ENCODE assay signal across 22 cellular contexts in the genomic region with DNA sequence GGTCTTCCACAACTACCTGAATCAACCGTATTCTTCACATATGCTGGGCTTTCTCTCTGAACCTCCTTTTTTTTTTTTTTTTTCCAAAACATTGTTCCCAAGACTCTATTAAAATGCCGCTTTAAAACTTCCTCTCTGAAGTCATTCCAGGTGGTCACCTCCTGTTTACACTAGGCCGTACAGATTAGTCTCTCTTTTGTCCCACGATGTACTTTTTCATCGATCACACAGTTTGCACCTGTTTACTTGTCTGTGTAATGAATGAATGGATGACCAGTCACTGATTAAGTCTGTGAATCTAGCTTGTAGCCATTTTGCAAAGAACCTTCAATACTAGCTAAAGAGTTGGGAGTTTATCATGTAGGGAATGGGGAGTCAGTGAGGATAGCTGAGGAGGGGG. TPM values are rescaled to one million over a fixed set of nuclear protein-coding genes. Genes with fewer than 3 reads are reported as not detected.
DNase-seq lines count a peak whose midpoint lies in the region; TF ChIP-seq lines count a peak whose summit lies in the region.
"Had no signal": no experiment of that assay in that cellular context is flagged by ENCODE, and none has a peak within 500 bp of the region (broad histone marks: within the 10 kb centered on the region; RNA-seq: fewer than 3 reads in every experiment).

No MANE protein-coding gene starts in this region.

- H3K27me3 Mint-ChIP-seq in neural crest cell (ENCODE audit: low read depth): no peaks in the 10 kb centered on the region
- H3K27me3 Mint-ChIP-seq: CD4-positive, alpha-beta T cell; CD8-positive, alpha-beta memory T cell had no signal

- TF ChIP-seq CTCF in neural crest cell (conservative IDR thresholded peaks at IDR 0.05): no peak

- H3K4me3 Mint-ChIP-seq in neural crest cell: no peak overlapping the region
- H3K4me3 Mint-ChIP-seq: CD14-positive monocyte; CD4-positive, alpha-beta T cell; CD8-positive, alpha-beta memory T cell had no signal

- H3K36me3 Mint-ChIP-seq in neural crest cell (ENCODE audit: low read depth): peaks cover 30% of the 10 kb centered on the region

- peaks cover 7% of the 10 kb centered on the region for H3K9me3 Mint-ChIP-seq in neural crest cell
- H3K9me3 Mint-ChIP-seq: CD4-positive, alpha-beta T cell had no signal

- peak overlapping the region; percentile 44 for H3K27ac Mint-ChIP-seq in neural crest cell (ENCODE audit: unreplicated experiment)
- H3K27ac Mint-ChIP-seq: CD14-positive monocyte; CD4-positive, alpha-beta T cell; CD8-positive, alpha-beta memory T cell had no signal

- peak; percentile 10 for DNase-seq in NCI-H748 (lab: John Stamatoyannopoulos, UW; ENCODE audit: unreplicated experiment)
- no peak for DNase-seq in NCI-H748 treated with DMSO at 0.1 percent for 48 hours (lab: John Stamatoyannopoulos, UW)
- DNase-seq in NCI-H146 (lab: John Stamatoyannopoulos, UW): peak; percentile 86
- DNase-seq in neural crest cell (ENCODE audit: low read depth, low spot score): no peak
- DNase-seq in NCI-H1092 (lab: John Stamatoyannopoulos, UW): no peak
- no peak for DNase-seq in NOMO-1 treated with dmso at 0.1 percent for 144 hours (lab: John Stamatoyannopoulos, UW; ENCODE audit: unreplicated experiment)
- DNase-seq: 8988T; ACHN; AML-193; BE2C; Calu3; CD4-positive, alpha-beta T cell; CD8-positive, alpha-beta memory T cell; DMS79; EL; GDM1; GM23248; H7; HCEC 1CT had no signal

- no peaks in the 10 kb centered on the region for H3K4me1 Mint-ChIP-seq in neural crest cell
- H3K4me1 Mint-ChIP-seq: CD8-positive, alpha-beta memory T cell had no signal

RNA-seq across cellular contexts. Expression of gene FAM228A, which starts 16.7 kb away (rescaled TPM):
- total RNA-seq in neural crest cell: 0.39 and 0.51 TPM in 2 replicates
- total RNA-seq: Calu3; CD8-positive, alpha-beta memory T cell; GM12878; H1 had no signal

RNA-seq across cellular contexts. Expression of gene FAM228B, which starts 34.9 kb away (rescaled TPM):
- total RNA-seq in neural crest cell: 21.0 and 21.3 TPM in 2 replicates

RNA-seq across cellular contexts. Expression of gene PFN4, which starts 35.0 kb away (rescaled TPM):
- 1.3 and 1.7 TPM in 2 replicates for total RNA-seq in neural crest cell
- total RNA-seq: CD4-positive, alpha-beta T cell; GM23248; H1; H7 had no signal

Comparison
In these comparisons a context has a peak if more than half of its experiments do, and no peak if none do; other contexts are left out.
1. DNase-seq: peak in NCI-H748 (single experiment) and NCI-H146 (single experiment); none in NCI-H748 treated with DMSO at 0.1 percent for 48 hours (single experiment), neural crest cell (single experiment), NCI-H1092 (single experiment) and NOMO-1 treated with dmso at 0.1 percent for 144 hours (single experiment).